Comparison of ENCODE assay signal across 1 cellular context in genomic region chr12:131901431-131902331, GRCh38.
TF ChIP-seq lines count a peak whose summit lies in the region.

No MANE protein-coding gene starts in this region.

TF ChIP-seq in GM23338, 12 proteins besides CTCF, POLR2A, EP300 and RAD21:
- TF ChIP-seq ZNF462 (CRISPR knock-in tag; IDR thresholded peaks at IDR 0.05) (no peak), EZH2phosphoT487 (IDR thresholded peaks at IDR 0.05; ENCODE audit: unreplicated experiment) (no peak), CREB1 (CRISPR knock-in tag; IDR thresholded peaks at IDR 0.05; ENCODE audit: low read depth) (no peak), STAT1 (IDR thresholded peaks at IDR 0.05; ENCODE audit: unreplicated experiment) (no peak), EZH2 (IDR thresholded peaks at IDR 0.05; ENCODE audit: low read depth, unreplicated experiment) (no peak), NANOG (IDR thresholded peaks at IDR 0.05; ENCODE audit: borderline replicate concordance) (no peak), JUNB (IDR thresholded peaks at IDR 0.05; ENCODE audit: unreplicated experiment) (no peak), ETS1 (IDR thresholded peaks at IDR 0.05) (no peak), REST (IDR thresholded peaks at IDR 0.05; ENCODE audit: unreplicated experiment) (no peak), ZNF331 (CRISPR knock-in tag; IDR thresholded peaks at IDR 0.05; ENCODE audit: low read depth) (no peak), POLR2AphosphoS5 (IDR thresholded peaks at IDR 0.05; ENCODE audit: low read depth) (no peak), ZNF114 (CRISPR knock-in tag; IDR thresholded peaks at IDR 0.05) (no peak)
